Comparison of ENCODE assay signal across 1 cellular context in the genomic region with DNA sequence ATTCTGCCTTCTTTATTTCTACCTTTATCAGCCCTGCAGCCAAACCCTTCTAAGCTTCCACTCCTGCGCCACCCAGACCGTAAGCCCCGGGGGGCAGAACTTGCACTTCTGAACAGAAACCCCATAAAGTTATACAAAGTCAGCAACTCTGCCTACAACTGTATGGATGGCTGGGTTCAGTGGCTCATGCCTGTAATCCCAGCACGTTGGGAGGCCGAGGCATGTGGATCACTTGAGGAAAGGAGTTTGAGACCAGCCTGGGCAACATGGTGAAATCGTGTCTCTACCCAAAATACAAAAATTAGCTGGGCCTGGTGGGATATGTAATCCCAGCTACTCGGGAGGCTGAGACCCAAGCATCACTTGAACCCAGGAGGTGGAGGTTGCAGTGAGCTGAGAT.
A peak's percentile ranks its signal among the peaks of the same experiment; 100 is the strongest.
TF ChIP-seq lines count a peak whose summit lies in the region.

No MANE protein-coding gene starts in this region.

TF ChIP-seq in HepG2, 621 proteins besides CTCF, POLR2A, EP300 and RAD21:
- TF ChIP-seq ZNF430 (CRISPR knock-in tag; IDR thresholded peaks at IDR 0.05), result 0 out of 2 replicates have a peak, but pooled peaks have one; percentile 50
- no peak for TF ChIP-seq ZBTB8A (CRISPR knock-in tag; IDR thresholded peaks at IDR 0.05; ENCODE audit: borderline replicate concordance, low read depth)
- TF ChIP-seq TEAD3 (CRISPR knock-in tag; optimal IDR thresholded peaks at IDR 0.05; ENCODE audit: borderline replicate concordance), result peak; percentile 11
- 0 out of 2 replicates have a peak, but pooled peaks have one; percentile 50 for TF ChIP-seq MZF1 (CRISPR knock-in tag; IDR thresholded peaks at IDR 0.05; ENCODE audit: borderline replicate concordance)
- TF ChIP-seq ZNF629 (CRISPR knock-in tag; conservative IDR thresholded peaks at IDR 0.05), result no peak
- peak; percentile 33; the same call in 1 of the 2 replicates for TF ChIP-seq TRIM24 (CRISPR knock-in tag; IDR thresholded peaks at IDR 0.05)
TF ChIP-seq in HepG2: peak in this region for 4.
